In the genomic region with DNA sequence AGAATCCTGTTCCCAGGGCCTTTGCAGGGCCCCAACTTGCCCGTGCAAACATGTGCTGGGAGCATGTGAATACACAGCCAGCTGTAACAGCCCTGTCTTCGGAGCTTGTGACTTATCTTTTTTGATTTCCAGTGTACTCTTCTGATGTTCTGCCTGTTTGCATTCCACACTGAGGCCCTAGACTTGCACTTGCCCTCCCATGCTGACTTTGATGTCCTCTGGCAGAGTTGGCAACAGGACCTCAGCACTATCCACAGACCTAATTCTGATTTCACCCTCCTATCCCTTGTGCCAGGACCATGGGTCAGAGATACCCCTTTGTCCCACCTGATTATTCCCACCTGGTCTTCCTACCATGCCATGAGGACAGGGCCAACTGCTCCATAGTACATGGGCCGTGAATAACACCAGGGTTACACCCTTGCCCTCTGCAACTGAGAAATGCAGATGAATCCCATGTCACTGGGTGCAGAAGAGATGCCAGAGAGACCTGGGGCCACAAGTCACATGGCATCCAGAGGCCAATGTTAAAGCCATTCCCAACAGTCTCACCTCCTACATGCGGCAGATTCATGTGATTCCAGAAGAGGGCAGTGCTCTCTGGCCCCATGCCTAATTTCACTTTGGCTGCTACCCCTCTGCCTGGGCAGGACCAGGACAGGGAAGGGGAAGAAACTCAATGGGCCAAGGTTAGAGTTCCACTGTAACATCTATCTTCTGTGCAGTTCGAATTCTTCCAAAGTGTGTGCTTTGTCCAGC, we compare ENCODE assay signal across 8 cellular contexts. TPM values are rescaled to one million over a fixed set of nuclear protein-coding genes. Genes with fewer than 3 reads are reported as not detected.
DNase-seq lines count a peak whose midpoint lies in the region; ATAC-seq and TF ChIP-seq lines count a peak whose summit lies in the region.

No MANE protein-coding gene starts in this region.

- 73% methylated on average over 5 of the region's 5 CpGs for WGBS in heart right ventricle, 2 donors
- 68 to 75% methylated on average over 3 to 5 of the region's 5 CpGs for whole genome bisulfite sequencing in testis, 2 donors

- 0 out of 2 replicates have a peak, but pooled peaks cover 2% of the 10 kb centered on the region for H3K9me3 ChIP-seq in SJCRH30 (replicated peaks)
- no peaks in the 10 kb centered on the region for H3K9me3 ChIP-seq in heart right ventricle
- H3K9me3 ChIP-seq in testis, result no peaks in the 10 kb centered on the region

- H3K27me3 ChIP-seq in SJCRH30, result no peaks in the 10 kb centered on the region
- no peaks in the 10 kb centered on the region for H3K27me3 ChIP-seq in heart right ventricle
- no peaks in the 10 kb centered on the region for H3K27me3 ChIP-seq in testis

- intact Hi-C loops in heart right ventricle (cut with DNase I), result loop anchor here in 5 of 10 donors (5.0 to 10.0 kb wide), 2 partner anchors 118 to 466 kb away; no protein-coding TSS in a partner anchor
- intact Hi-C loops in testis (cut with DNase I; ENCODE audit: low total_unique reads), result no loop called here

- DNase-seq in DMS153 treated with DMSO at 0.1 percent for 48 hours (lab: John Stamatoyannopoulos, UW; ENCODE audit: unreplicated experiment), result peak; percentile 12
- no peak for DNase-seq in DMS153 (lab: John Stamatoyannopoulos, UW)
- DNase-seq in SJCRH30, result peak; percentile 19 to 47
- DNase-seq in heart right ventricle, result peak in 1 of 2 donors; percentile 35
- DNase-seq in testis, result peak; percentile 36
- no peak for DNase-seq in NOMO-1 treated with DMSO at 0.1 percent for 48 hours (lab: John Stamatoyannopoulos, UW; ENCODE audit: unreplicated experiment)
- no peak for DNase-seq in stimulated activated CD4-positive, alpha-beta T cell treated with anti-CD3 and anti-CD28 coated beads, Interleukin-12 subunit alpha, Interleukin-12 subunit beta, amount 100 ng/mL, for 4 hours

- H3K4me1 ChIP-seq in SJCRH30, result no peaks in the 10 kb centered on the region
- peaks cover 0 to 14% (median 0%) of the 10 kb centered on the region in 9 donors for H3K4me1 ChIP-seq in heart right ventricle
- H3K4me1 ChIP-seq in testis, result no peaks in the 10 kb centered on the region

- H3K27ac ChIP-seq in SJCRH30 (no peak overlapping the region), heart right ventricle (peak overlapping the region in 1 of 10 donors; percentile 3), testis (no peak overlapping the region)

- ATAC-seq in heart right ventricle, result peak; percentile 47 to 78 (median 66)
- no peak for ATAC-seq in HG03520 (IDR thresholded peaks at IDR 0.05; ENCODE audit: unreplicated experiment)

- peaks cover 91% of the 10 kb centered on the region for H3K36me3 ChIP-seq in SJCRH30
- H3K36me3 ChIP-seq in heart right ventricle, result peaks cover 0 to 71% (median 19%) of the 10 kb centered on the region in 9 donors
- H3K36me3 ChIP-seq in testis (ENCODE audit: low read depth, missing control alignments), result no peaks in the 10 kb centered on the region

- H3K4me3 ChIP-seq in SJCRH30 (no peak overlapping the region), heart right ventricle (no peak overlapping the region), testis (no peak overlapping the region)

- no peak for TF ChIP-seq POLR2A in testis (IDR thresholded peaks at IDR 0.05)

- TF ChIP-seq CTCF in heart right ventricle (IDR thresholded peaks at IDR 0.05) (peak in 7 of 9 donors; percentile 20 to 59 (median 47)), testis (IDR thresholded peaks at IDR 0.05) (peak in 2 of 3 experiments; percentile 3 to 23)

RNA-seq across cellular contexts. Expression of a gene that starts 43.0 kb away (rescaled TPM):
- 162 and 171 TPM in 2 replicates for total RNA-seq in SJCRH30 (2014; rRNA removed; shearing (Covaris generic))
- total RNA-seq in heart right ventricle (10 to 100 TPM in 8 of 10 donors, 1 to 10 TPM in 2; 8.3 to 36.8 (median 23.9) TPM), testis (100 to 1,000 TPM in 1 of 2 donors, 10 to 100 TPM in 1; 78.0 to 107 TPM)
- polyA plus RNA-seq in heart right ventricle (1 to 10 TPM; 3.1 to 4.2 TPM), testis (ENCODE audit: insufficient read depth, low read depth, low replicate concordance) (56.8 TPM)

Comparison
In these comparisons a context has a peak if more than half of its experiments do, and no peak if none do; other contexts are left out.
1. DNase-seq: peak in DMS153 treated with DMSO at 0.1 percent for 48 hours (single experiment), SJCRH30 (2 of 2) and testis (single experiment); none in DMS153 (single experiment), NOMO-1 treated with DMSO at 0.1 percent for 48 hours (single experiment) and stimulated activated CD4-positive, alpha-beta T cell treated with anti-CD3 and anti-CD28 coated beads, Interleukin-12 subunit alpha, Interleukin-12 subunit beta, amount 100 ng/mL, for 4 hours (single experiment).